9 cellular contexts compared by ENCODE assay signal in genomic region chr5:10913846-10914245, GRCh38.
DNase-seq lines count a peak whose midpoint lies in the region; ATAC-seq and TF ChIP-seq lines count a peak whose summit lies in the region.
"Had no signal": no experiment of that assay in that cellular context is flagged by ENCODE, and none has a peak within 500 bp of the region (broad histone marks: within the 10 kb centered on the region; RNA-seq: fewer than 3 reads in every experiment).

No MANE protein-coding gene starts in this region.

- H3K36me3 ChIP-seq in MG63 (no peaks in the 10 kb centered on the region), MM.1S (replicated peaks; ENCODE audit: insufficient read depth, low read length) (no peaks in the 10 kb centered on the region)

- H3K9me3 ChIP-seq in MG63: no peaks in the 10 kb centered on the region
- H3K9me3 ChIP-seq in MM.1S (replicated peaks; ENCODE audit: insufficient read depth, low read length): no peaks in the 10 kb centered on the region

- no peak overlapping the region for H3K27ac ChIP-seq in MM.1S (ENCODE audit: low read length)

- no peak overlapping the region for H3K9ac ChIP-seq in MM.1S (ENCODE audit: low read length)

- DNase-seq in EH (ENCODE audit: low read depth): peak; percentile 97
- peak; percentile 43 for DNase-seq in MG63
- peak; percentile 89 for DNase-seq in amniotic stem cell (lab: John Stamatoyannopoulos, UW)
- DNase-seq in lung microvascular endothelial cell (ENCODE audit: low read depth in 2 of 2): peak; percentile 10 to 43
- DNase-seq in MM.1S: no peak
- DNase-seq in NK-92 (lab: John Stamatoyannopoulos, UW; ENCODE audit: unreplicated experiment): no peak
- DNase-seq in Right ventricle myocardium inferior (ENCODE audit: missing footprints): no peak
- DNase-seq: activated CD4-positive, alpha-beta T cell treated with anti-CD3 and anti-CD28 coated beads for 4 hours had no signal

- no peak overlapping the region for H2AFZ ChIP-seq in MM.1S (ENCODE audit: low read length)

- no peak for TF ChIP-seq CTCF in MM.1S (IDR thresholded peaks at IDR 0.05; ENCODE audit: low read length)

- no peaks in the 10 kb centered on the region for H3K4me1 ChIP-seq in MM.1S (ENCODE audit: low read length)

- no peaks in the 10 kb centered on the region for H3F3A ChIP-seq in MM.1S (ENCODE audit: insufficient read depth, low read length)

- intact Hi-C loops in Right ventricle myocardium inferior (cut with DNase I): no loop called here

- H3K4me3 ChIP-seq in MG63 (no peak overlapping the region), MM.1S (ENCODE audit: low read length) (no peak overlapping the region)

- H3K79me2 ChIP-seq in MM.1S (ENCODE audit: low read length): no peaks in the 10 kb centered on the region

- no peaks in the 10 kb centered on the region for H3K9me2 ChIP-seq in MM.1S (replicated peaks; ENCODE audit: insufficient read depth, low read length)

- no peak overlapping the region for H3K4me2 ChIP-seq in MM.1S (ENCODE audit: low read depth, low read length)

- no peaks in the 10 kb centered on the region for H4K20me1 ChIP-seq in MM.1S (ENCODE audit: insufficient read depth, low read length)

- ATAC-seq in GM21447 (IDR thresholded peaks at IDR 0.05; ENCODE audit: unreplicated experiment): no peak
- no peak for ATAC-seq in Right ventricle myocardium inferior

- H3K27me3 ChIP-seq in MG63 (no peaks in the 10 kb centered on the region; the same call in 1 of the 2 replicates), MM.1S (replicated peaks; ENCODE audit: insufficient read depth, low read length) (no peaks in the 10 kb centered on the region)

Comparison
In these comparisons a context has a peak if more than half of its experiments do, and no peak if none do; other contexts are left out.
1. DNase-seq: peak in EH (single experiment), MG63 (single experiment), amniotic stem cell (single experiment) and lung microvascular endothelial cell (2 of 2); none in MM.1S (single experiment), NK-92 (single experiment) and Right ventricle myocardium inferior (single experiment).